ENCODE assay signal across 8 cellular contexts in genomic region chr2:98444436-98445166, GRCh38. TPM values are rescaled to one million over a fixed set of nuclear protein-coding genes. Genes with fewer than 3 reads are reported as not detected.
DNase-seq lines count a peak whose midpoint lies in the region; ATAC-seq and TF ChIP-seq lines count a peak whose summit lies in the region.

INPP4A (plus strand) TSS chr2:98444858; CDS start chr2:98520049, 75,191 bp downstream.

- peak within 1 kb of the TSS; percentile 71 for H3K27ac ChIP-seq in GM23248
- H3K27ac ChIP-seq in Karpas-422 (ENCODE audit: low read length) = no peak within 1 kb of the TSS
- H3K27ac ChIP-seq in SK-N-MC = no peak within 1 kb of the TSS
- H3K27ac ChIP-seq in tibial artery = peak within 1 kb of the TSS; percentile 66 to 69

- peaks cover 4% of the 10 kb centered on the region for H3K27me3 Mint-ChIP-seq in activated naive CD4-positive, alpha-beta T cell treated with anti-CD3 and anti-CD28 coated beads, Interleukin-2, amount 10 ng/mL, durations not matched to agents 7 days and 5 days

- H3K27me3 ChIP-seq in GM23248 (replicated peaks; ENCODE audit: insufficient read depth) = no peaks in the 10 kb centered on the region
- no peaks in the 10 kb centered on the region for H3K27me3 ChIP-seq in Karpas-422 (ENCODE audit: low read length)
- no peaks in the 10 kb centered on the region for H3K27me3 ChIP-seq in tibial artery

- CTCF ChIA-PET in activated naive CD4-positive, alpha-beta T cell treated with anti-CD3 and anti-CD28 coated beads, Interleukin-2, amount 10 ng/mL, durations not matched to agents 7 days and 5 days (lab: Charles Lee) = no interaction called here

- H3K27ac Mint-ChIP-seq in activated naive CD4-positive, alpha-beta T cell treated with anti-CD3 and anti-CD28 coated beads, Interleukin-2, amount 10 ng/mL, durations not matched to agents 7 days and 5 days = peak within 1 kb of the TSS; percentile 92

- in situ Hi-C loops in GM23248 (cut with MboI) = no loop called here

- intact Hi-C loops in tibial artery (cut with DNase I; ENCODE audit: low total_unique reads) = no loop called here

- peaks cover 12% of the 10 kb centered on the region; the same call in 1 of the 2 replicates for H3K4me1 ChIP-seq in GM23248 (ENCODE audit: insufficient read depth)
- peaks cover 15% of the 10 kb centered on the region for H3K4me1 ChIP-seq in Karpas-422 (ENCODE audit: low read length)
- H3K4me1 ChIP-seq in tibial artery = peaks cover 0 to 17% (median 9%) of the 10 kb centered on the region in 4 donors

- peaks cover 46% of the 10 kb centered on the region for H3K4me1 Mint-ChIP-seq in activated naive CD4-positive, alpha-beta T cell treated with anti-CD3 and anti-CD28 coated beads, Interleukin-2, amount 10 ng/mL, durations not matched to agents 7 days and 5 days

- H4K20me1 ChIP-seq in GM23248 (ENCODE audit: insufficient read depth) = no peaks in the 10 kb centered on the region
- H4K20me1 ChIP-seq in Karpas-422 (ENCODE audit: insufficient read depth, low read depth, low read length) = peaks cover 14% of the 10 kb centered on the region; the same call in 1 of the 2 replicates

- H2AFZ ChIP-seq in GM23248 (peak within 1 kb of the TSS; percentile 100), Karpas-422 (ENCODE audit: low read length) (peak within 1 kb of the TSS; percentile 97)

- peak; percentile 97 for ATAC-seq in omental fat pad (ENCODE audit: low FRiP score)

- H3K36me3 Mint-ChIP-seq in activated naive CD4-positive, alpha-beta T cell treated with anti-CD3 and anti-CD28 coated beads, Interleukin-2, amount 10 ng/mL, durations not matched to agents 7 days and 5 days = peaks cover 41% of the 10 kb centered on the region

- DNase-seq in GDM1 (lab: John Stamatoyannopoulos, UW) (peak; percentile 68), GM23248 (peak; percentile 83), Karpas-422 (peak; percentile 85), SK-N-MC (ENCODE audit: low read depth, low spot score) (no peak), globus pallidus (ENCODE audit: low spot score) (peak; percentile 69), omental fat pad (ENCODE audit: low spot score) (no peak), tibial artery (peak; percentile 43 to 82)
- DNase-seq in activated naive CD4-positive, alpha-beta T cell treated with anti-CD3 and anti-CD28 coated beads, Interleukin-2, amount 10 ng/mL, durations not matched to agents 7 days and 5 days = peak; percentile 82

- TF ChIP-seq CTCF in omental fat pad (IDR thresholded peaks at IDR 0.05) (no peak), tibial artery (IDR thresholded peaks at IDR 0.05) (no peak)

- 0 out of 2 replicates have a peak, but pooled peaks cover 12% of the 10 kb centered on the region for H3F3A ChIP-seq in GM23248 (ENCODE audit: insufficient read depth)

- peaks cover 13% of the 10 kb centered on the region for H3K9me3 Mint-ChIP-seq in activated naive CD4-positive, alpha-beta T cell treated with anti-CD3 and anti-CD28 coated beads, Interleukin-2, amount 10 ng/mL, durations not matched to agents 7 days and 5 days

- H3K79me2 ChIP-seq in GM23248 (ENCODE audit: insufficient read depth) = peaks cover 43% of the 10 kb centered on the region
- H3K79me2 ChIP-seq in Karpas-422 (ENCODE audit: low read length) = no peaks in the 10 kb centered on the region

- peak within 1 kb of the TSS; percentile 93 for H3K4me2 ChIP-seq in GM23248 (ENCODE audit: unreplicated experiment)
- peak within 1 kb of the TSS; percentile 85 for H3K4me2 ChIP-seq in Karpas-422 (ENCODE audit: low read depth, low read length, poor library complexity, severe bottlenecking)

- H3K9me2 ChIP-seq in GM23248 (ENCODE audit: insufficient read depth) = no peaks in the 10 kb centered on the region
- H3K9me2 ChIP-seq in Karpas-422 (replicated peaks; ENCODE audit: insufficient read depth, low read length) = no peaks in the 10 kb centered on the region

- no peaks in the 10 kb centered on the region for H3K9me3 ChIP-seq in GM23248 (ENCODE audit: low read depth)
- H3K9me3 ChIP-seq in Karpas-422 (ENCODE audit: low read length) = no peaks in the 10 kb centered on the region
- H3K9me3 ChIP-seq in SK-N-MC (ENCODE audit: low read depth, low read length) = no peaks in the 10 kb centered on the region
- H3K9me3 ChIP-seq in tibial artery = no peaks in the 10 kb centered on the region

- WGBS in GM23248 (ENCODE audit: low coverage in 1 of 2, low lambda C conversion rate in 2 of 2, missing lambda C conversion rate in 2 of 2), 2 experiments = 0 to 1% methylated on average over 28 to 35 of the region's 74 CpGs

- H3K36me3 ChIP-seq in GM23248 (ENCODE audit: low read depth) (no peaks in the 10 kb centered on the region), Karpas-422 (ENCODE audit: insufficient read depth, low read length) (no peaks in the 10 kb centered on the region), SK-N-MC (ENCODE audit: insufficient read depth, low read length) (no peaks in the 10 kb centered on the region), tibial artery (no peaks in the 10 kb centered on the region)

- H3K4me3 Mint-ChIP-seq in activated naive CD4-positive, alpha-beta T cell treated with anti-CD3 and anti-CD28 coated beads, Interleukin-2, amount 10 ng/mL, durations not matched to agents 7 days and 5 days = peak within 1 kb of the TSS; percentile 91

- H3K9ac ChIP-seq in GM23248 (peak within 1 kb of the TSS; percentile 83), Karpas-422 (ENCODE audit: low read length) (peak within 1 kb of the TSS; percentile 67), SK-N-MC (ENCODE audit: insufficient read length) (peak within 1 kb of the TSS; percentile 80)

- H3K4me3 ChIP-seq in GM23248 = peak within 1 kb of the TSS; percentile 95
- peak within 1 kb of the TSS; percentile 73 for H3K4me3 ChIP-seq in Karpas-422 (ENCODE audit: low read length)
- H3K4me3 ChIP-seq in SK-N-MC = peak within 1 kb of the TSS; percentile 80
- H3K4me3 ChIP-seq in tibial artery = peak within 1 kb of the TSS; percentile 75 to 90

RNA-seq across cellular contexts. Expression of gene INPP4A, which starts in this region (rescaled TPM):
- 16.0 and 22.8 TPM in 2 replicates for total RNA-seq in GM23248 (2014; rRNA removed; shearing (Covaris generic))
- 8.0 and 9.5 TPM in 2 replicates for polyA plus RNA-seq in GM23248 (2016; fragmentation: Nextera tagmentation; extraction: Ambion mirVana)
- 5.3 and 7.9 TPM in 2 replicates for total RNA-seq in Karpas-422 (2014; rRNA removed; shearing (Covaris generic); ENCODE audit: low replicate concordance)
- total RNA-seq in omental fat pad = 10 to 100 TPM; 19.6 to 32.2 (median 28.0) TPM

Comparison
In these comparisons a context has a peak if more than half of its experiments do, and no peak if none do; other contexts are left out.
1. DNase-seq: peak in GDM1 (single experiment), GM23248 (single experiment), Karpas-422 (single experiment), activated naive CD4-positive, alpha-beta T cell treated with anti-CD3 and anti-CD28 coated beads, Interleukin-2, amount 10 ng/mL, durations not matched to agents 7 days and 5 days (single experiment), globus pallidus (single experiment) and tibial artery (2 of 2); none in SK-N-MC (single experiment) and omental fat pad (single experiment).
2. H3K27ac ChIP-seq: peak in GM23248 (single experiment) and tibial artery (2 of 2); none in Karpas-422 (single experiment) and SK-N-MC (single experiment).
3. Peak in every context shown above with its lines, with median percentiles within 50 percentile points of each other: H3K4me3 ChIP-seq and H3K9ac ChIP-seq.